28 cellular contexts compared by ENCODE assay signal in the genomic region with DNA sequence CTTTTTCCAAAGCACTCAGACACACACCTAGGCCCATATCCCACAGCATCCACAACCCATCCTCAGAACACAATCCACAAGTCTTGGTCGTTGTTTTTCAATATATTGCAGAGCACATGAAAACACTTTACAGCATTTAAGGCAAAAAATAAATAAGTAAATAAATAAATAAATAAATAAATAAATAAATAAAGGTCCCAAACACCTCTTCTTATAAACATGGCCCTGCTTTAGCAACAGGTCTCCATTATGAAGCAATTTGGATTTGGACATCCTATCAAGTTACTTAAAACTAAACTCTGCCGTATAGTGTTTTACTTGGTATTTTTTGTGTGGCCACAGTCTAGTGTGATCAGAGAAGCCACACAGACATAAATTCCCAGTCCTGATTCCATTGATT.
"Had no signal": no experiment of that assay in that cellular context is flagged by ENCODE, and none has a peak within 500 bp of the region (broad histone marks: within the 10 kb centered on the region; RNA-seq: fewer than 3 reads in every experiment).

No MANE protein-coding gene starts in this region.

- H3K9me3 ChIP-seq: colonic mucosa, esophagus muscularis mucosa, esophagus squamous epithelium, gastrocnemius medialis, gastroesophageal sphincter, heart left ventricle, heart right ventricle had no signal

- H3K9me3 Mint-ChIP-seq: dendritic cell treated with granulocyte-macrophage colony-stimulating factor and Interleukin-4, amounts not matched to agents 40 ng/mL and 50 ng/mL, for 4 days; effector memory CD8-positive, alpha-beta T cell had no signal

- ATAC-seq: effector memory CD8-positive, alpha-beta T cell; esophagus mucosa; foreskin keratinocyte; gastrocnemius medialis; gastroesophageal sphincter; heart left ventricle; heart right ventricle had no signal

- FAIRE-seq: colon, endometrium, endothelial cell of umbilical vein, frontal cortex had no signal

- H3K27ac Mint-ChIP-seq: dendritic cell treated with granulocyte-macrophage colony-stimulating factor and Interleukin-4, amounts not matched to agents 40 ng/mL and 50 ng/mL, for 4 days; effector memory CD8-positive, alpha-beta T cell; endodermal cell had no signal

- H3K4me3 Mint-ChIP-seq: dendritic cell treated with granulocyte-macrophage colony-stimulating factor and Interleukin-4, amounts not matched to agents 40 ng/mL and 50 ng/mL, for 4 days; effector memory CD8-positive, alpha-beta T cell; endodermal cell had no signal

- H3K4me3 ChIP-seq: colonic mucosa, coronary artery, dorsolateral prefrontal cortex, esophagus muscularis mucosa, esophagus squamous epithelium, gastrocnemius medialis, gastroesophageal sphincter, heart left ventricle, heart right ventricle had no signal

- H3K27me3 Mint-ChIP-seq: effector memory CD8-positive, alpha-beta T cell had no signal

- H3K36me3 ChIP-seq: colonic mucosa, gastrocnemius medialis, heart left ventricle, heart right ventricle had no signal

- H3K4me1 ChIP-seq: colonic mucosa, esophagus muscularis mucosa, esophagus squamous epithelium, foreskin keratinocyte, gastrocnemius medialis, gastroesophageal sphincter, heart left ventricle, heart right ventricle had no signal

- H3K27ac ChIP-seq: colonic mucosa, coronary artery, dorsolateral prefrontal cortex, epithelial cell of prostate, esophagus muscularis mucosa, esophagus squamous epithelium, foreskin keratinocyte, gastrocnemius medialis, gastroesophageal sphincter, heart left ventricle, heart right ventricle had no signal

- H3K27me3 ChIP-seq: colonic mucosa, dorsolateral prefrontal cortex, esophagus muscularis mucosa, esophagus squamous epithelium, gastrocnemius medialis, gastroesophageal sphincter, heart left ventricle, heart right ventricle had no signal

- DNase-seq: colonic mucosa; cortex of kidney; dermis blood vessel endothelial cell; dorsolateral prefrontal cortex; effector CD4-positive, alpha-beta T cell; effector CD8-positive, alpha-beta T cell; effector memory CD4-positive, alpha-beta T cell; effector memory CD8-positive, alpha-beta T cell; endodermal cell; erythroblast; esophagus squamous epithelium; foreskin keratinocyte; foreskin melanocyte; gastrocnemius medialis; glutamatergic neuron; head of caudate nucleus; heart left ventricle; heart right ventricle had no signal
